Comparison of ENCODE assay signal across 1 cellular context in genomic region chr4:88144048-88144447, GRCh38.
TF ChIP-seq lines count a peak whose summit lies in the region.

No MANE protein-coding gene starts in this region.

TF ChIP-seq in GM23338, 12 proteins besides CTCF, POLR2A, EP300 and RAD21:
- TF ChIP-seq STAT1 (IDR thresholded peaks at IDR 0.05; ENCODE audit: unreplicated experiment) = no peak
- TF ChIP-seq ZNF462 (CRISPR knock-in tag; IDR thresholded peaks at IDR 0.05) = no peak
- no peak for TF ChIP-seq EZH2phosphoT487 (IDR thresholded peaks at IDR 0.05; ENCODE audit: unreplicated experiment)
- no peak for TF ChIP-seq POLR2AphosphoS5 (IDR thresholded peaks at IDR 0.05; ENCODE audit: low read depth)
- TF ChIP-seq NANOG (IDR thresholded peaks at IDR 0.05; ENCODE audit: borderline replicate concordance) = no peak
- no peak for TF ChIP-seq REST (IDR thresholded peaks at IDR 0.05; ENCODE audit: unreplicated experiment)
- no peak for TF ChIP-seq ZNF114 (CRISPR knock-in tag; IDR thresholded peaks at IDR 0.05)
- TF ChIP-seq EZH2 (IDR thresholded peaks at IDR 0.05; ENCODE audit: low read depth, unreplicated experiment) = no peak
- TF ChIP-seq ZNF331 (CRISPR knock-in tag; IDR thresholded peaks at IDR 0.05; ENCODE audit: low read depth) = no peak
TF ChIP-seq in GM23338: peak in this region for 0.
